Comparison of ENCODE assay signal across 2 cellular contexts in genomic region chr19:39174142-39174541, GRCh38.
A peak's percentile ranks its signal among the peaks of the same experiment; 100 is the strongest.
TF ChIP-seq lines count a peak whose summit lies in the region.

No MANE protein-coding gene starts in this region.

TF ChIP-seq in HepG2, 621 proteins besides CTCF, POLR2A, EP300 and RAD21:
- TF ChIP-seq PCBP1 (IDR thresholded peaks at IDR 0.05; ENCODE audit: borderline replicate concordance, low read depth, low read length) (0 out of 2 replicates have a peak, but pooled peaks have one; percentile 8), AGO2 (optimal IDR thresholded peaks at IDR 0.05; ENCODE audit: low read depth, low read length) (peak; percentile 37), ZNF770 (CRISPR knock-in tag; IDR thresholded peaks at IDR 0.05) (no peak)

TF ChIP-seq in WTC11, 78 proteins besides CTCF, POLR2A, EP300 and RAD21:
- no peak for TF ChIP-seq ELF4 (CRISPR knock-in tag; IDR thresholded peaks at IDR 0.05; ENCODE audit: low read depth)
- TF ChIP-seq PRRX2 (CRISPR knock-in tag; IDR thresholded peaks at IDR 0.05): no peak
- TF ChIP-seq IRF1 (CRISPR knock-in tag; IDR thresholded peaks at IDR 0.05): no peak
- no peak for TF ChIP-seq TCF7 (CRISPR knock-in tag; IDR thresholded peaks at IDR 0.05; ENCODE audit: low read depth)
- no peak for TF ChIP-seq NFATC4 (CRISPR knock-in tag; IDR thresholded peaks at IDR 0.05)
- no peak for TF ChIP-seq GABPB1 (CRISPR knock-in tag; IDR thresholded peaks at IDR 0.05)
- TF ChIP-seq ZNF396 (CRISPR knock-in tag; IDR thresholded peaks at IDR 0.05; ENCODE audit: borderline replicate concordance): no peak
- TF ChIP-seq ZNF671 (CRISPR knock-in tag; IDR thresholded peaks at IDR 0.05): no peak
- TF ChIP-seq MAX (CRISPR knock-in tag; IDR thresholded peaks at IDR 0.05): no peak
- TF ChIP-seq TEAD1 (CRISPR knock-in tag; IDR thresholded peaks at IDR 0.05): no peak
- no peak for TF ChIP-seq RORB (CRISPR knock-in tag; IDR thresholded peaks at IDR 0.05)
